ENCODE assay signal across 17 cellular contexts in the genomic region with DNA sequence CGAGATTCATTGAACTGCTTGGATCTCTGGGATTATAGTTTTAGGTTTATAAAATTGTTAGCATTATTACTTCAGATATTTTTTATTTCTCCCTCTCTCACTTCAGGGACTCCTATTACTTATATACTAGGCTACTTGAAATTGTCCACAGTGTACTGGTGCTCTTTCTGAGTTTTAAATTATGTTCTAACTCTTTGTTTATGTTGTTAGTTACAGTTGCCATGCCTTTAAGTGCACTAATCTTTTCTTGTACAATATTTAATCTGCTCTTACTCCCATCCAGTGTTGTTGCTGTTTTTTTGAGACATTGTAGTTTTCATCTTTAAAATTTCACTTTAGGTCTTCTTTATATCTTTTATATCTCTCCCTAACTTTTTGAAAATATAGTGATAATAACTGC. TPM values are rescaled to one million over a fixed set of nuclear protein-coding genes. Genes with fewer than 3 reads are reported as not detected.
DNase-seq lines count a peak whose midpoint lies in the region; ATAC-seq and TF ChIP-seq lines count a peak whose summit lies in the region.
"Had no signal": no experiment of that assay in that cellular context is flagged by ENCODE, and none has a peak within 500 bp of the region (broad histone marks: within the 10 kb centered on the region; RNA-seq: fewer than 3 reads in every experiment).

No MANE protein-coding gene starts in this region.

- no peaks in the 10 kb centered on the region for H3K27me3 ChIP-seq in left lung
- no peaks in the 10 kb centered on the region for H3K27me3 ChIP-seq in prostate gland (replicated peaks; ENCODE audit: insufficient read depth)

- DNase-seq in left ventricle myocardium superior: no peak
- DNase-seq in Right ventricle myocardium inferior (ENCODE audit: missing footprints): no peak
- DNase-seq in left lung: no peak
- DNase-seq in prostate gland (ENCODE audit: low spot score): no peak
- no peak for DNase-seq in stimulated activated naive B cell treated with anti-CD40 and anti-IgM and Interleukin-4, amounts not matched to agents 10 μg/mL and 1 μg/mL and 100 μg/mL, for 72 hours
- no peak for DNase-seq in activated naive CD4-positive, alpha-beta T cell treated with anti-CD3 and anti-CD28 coated beads for 36 hours
- DNase-seq: C1 segment of cervical spinal cord; Calu3; CD4-positive, alpha-beta T cell; DMS 273 treated with DMSO at 0.1 percent for 48 hours; DMS79 treated with DMSO at 0.1 percent for 48 hours; EL; GOT3; H9 had no signal

- peaks cover 6 to 7% of the 10 kb centered on the region in 2 donors for H3K36me3 Mint-ChIP-seq in stimulated activated naive B cell treated with anti-CD40 and anti-IgM and Interleukin-4, amounts not matched to agents 10 μg/mL and 1 μg/mL and 100 μg/mL, for 72 hours
- no peaks in the 10 kb centered on the region for H3K36me3 Mint-ChIP-seq in activated naive CD4-positive, alpha-beta T cell treated with anti-CD3 and anti-CD28 coated beads for 36 hours (ENCODE audit: low read depth)

- no peak overlapping the region for H3K4me3 Mint-ChIP-seq in stimulated activated naive B cell treated with anti-CD40 and anti-IgM and Interleukin-4, amounts not matched to agents 10 μg/mL and 1 μg/mL and 100 μg/mL, for 72 hours
- no peak overlapping the region for H3K4me3 Mint-ChIP-seq in activated naive CD4-positive, alpha-beta T cell treated with anti-CD3 and anti-CD28 coated beads for 36 hours
- H3K4me3 Mint-ChIP-seq: B cell; CD4-positive, alpha-beta T cell; H9 had no signal

- TF ChIP-seq POLR2A in prostate gland (IDR thresholded peaks at IDR 0.05): no peak

- H3K4me3 ChIP-seq in left lung: no peak overlapping the region
- H3K4me3 ChIP-seq in prostate gland: no peak overlapping the region

- WGBS in prostate gland: 38% methylated on average over 1 of the region's 1 CpG

- peak; percentile 28 for ATAC-seq in left ventricle myocardium superior
- ATAC-seq in Right ventricle myocardium inferior: no peak
- ATAC-seq in left lung: peak; percentile 85
- ATAC-seq in stimulated activated naive B cell treated with anti-CD40 and anti-IgM and Interleukin-4, amounts not matched to agents 10 μg/mL and 1 μg/mL and 100 μg/mL, for 72 hours (replicated peaks): no peak
- ATAC-seq in HG02763 (IDR thresholded peaks at IDR 0.05; ENCODE audit: unreplicated experiment): no peak
- ATAC-seq: HepG2 had no signal

- H3K9me3 ChIP-seq in left lung (peaks cover 0 to 6% of the 10 kb centered on the region in 2 donors), prostate gland (no peaks in the 10 kb centered on the region)

- H3K4me1 ChIP-seq in left lung: no peaks in the 10 kb centered on the region
- peaks cover 7% of the 10 kb centered on the region for H3K4me1 ChIP-seq in prostate gland (replicated peaks)

- H3K27me3 Mint-ChIP-seq in stimulated activated naive B cell treated with anti-CD40 and anti-IgM and Interleukin-4, amounts not matched to agents 10 μg/mL and 1 μg/mL and 100 μg/mL, for 72 hours: peaks cover 20 to 30% of the 10 kb centered on the region in 2 donors
- H3K27me3 Mint-ChIP-seq in activated naive CD4-positive, alpha-beta T cell treated with anti-CD3 and anti-CD28 coated beads for 36 hours (ENCODE audit: low read depth): peaks cover 14% of the 10 kb centered on the region

- intact Hi-C loops in left ventricle myocardium superior (cut with micrococcal nuclease) (no loop called here), Right ventricle myocardium inferior (cut with DNase I) (no loop called here), left lung (cut with DNase I) (no loop called here), prostate gland (cut with DNase I) (no loop called here)
- intact Hi-C loops in activated naive CD4-positive, alpha-beta T cell treated with anti-CD3 and anti-CD28 coated beads for 36 hours (cut with micrococcal nuclease): no loop called here

- no peaks in the 10 kb centered on the region for H3K4me1 Mint-ChIP-seq in stimulated activated naive B cell treated with anti-CD40 and anti-IgM and Interleukin-4, amounts not matched to agents 10 μg/mL and 1 μg/mL and 100 μg/mL, for 72 hours
- no peaks in the 10 kb centered on the region for H3K4me1 Mint-ChIP-seq in activated naive CD4-positive, alpha-beta T cell treated with anti-CD3 and anti-CD28 coated beads for 36 hours (ENCODE audit: low read depth)
- H3K4me1 Mint-ChIP-seq: B cell, H9 had no signal

- no peak overlapping the region for H3K27ac ChIP-seq in left lung
- peak overlapping the region; percentile 41 to 52 for H3K27ac ChIP-seq in prostate gland

- CTCF ChIA-PET in activated naive CD4-positive, alpha-beta T cell treated with anti-CD3 and anti-CD28 coated beads for 36 hours (lab: Charles Lee): interaction anchor here (0.6 kb wide), 1 partner anchor 310 kb away, joined by 5 read pairs; no protein-coding TSS in a partner anchor

- H3K36me3 ChIP-seq in left lung (no peaks in the 10 kb centered on the region), prostate gland (no peaks in the 10 kb centered on the region)

- TF ChIP-seq CTCF in left lung (IDR thresholded peaks at IDR 0.05) (no peak), prostate gland (IDR thresholded peaks at IDR 0.05) (no peak)

- H3K27ac Mint-ChIP-seq in stimulated activated naive B cell treated with anti-CD40 and anti-IgM and Interleukin-4, amounts not matched to agents 10 μg/mL and 1 μg/mL and 100 μg/mL, for 72 hours: no peak overlapping the region
- H3K27ac Mint-ChIP-seq in activated naive CD4-positive, alpha-beta T cell treated with anti-CD3 and anti-CD28 coated beads for 36 hours: no peak overlapping the region
- H3K27ac Mint-ChIP-seq: B cell; CD4-positive, alpha-beta T cell; H9 had no signal

- H3K9me3 Mint-ChIP-seq in stimulated activated naive B cell treated with anti-CD40 and anti-IgM and Interleukin-4, amounts not matched to agents 10 μg/mL and 1 μg/mL and 100 μg/mL, for 72 hours: peaks cover 6 to 8% of the 10 kb centered on the region in 2 donors
- peaks cover 6% of the 10 kb centered on the region for H3K9me3 Mint-ChIP-seq in activated naive CD4-positive, alpha-beta T cell treated with anti-CD3 and anti-CD28 coated beads for 36 hours

RNA-seq across cellular contexts. Expression of a gene that starts 13.1 kb away (rescaled TPM):
- total RNA-seq in left ventricle myocardium superior: not detected
- not detected for total RNA-seq in Right ventricle myocardium inferior
- total RNA-seq in left lung: 1 to 10 TPM in 1 of 2 donors, not detected in 1; 4.7 TPM
- 1 to 10 TPM; 1.9 to 9.0 TPM for total RNA-seq in prostate gland
- total RNA-seq in activated naive CD4-positive, alpha-beta T cell treated with anti-CD3 and anti-CD28 coated beads for 36 hours: not detected
- total RNA-seq: B cell, H9, HepG2 had no signal

Comparison
In these comparisons a context has a peak if more than half of its experiments do, and no peak if none do; other contexts are left out.
1. ATAC-seq: peak in left ventricle myocardium superior (single experiment) and left lung (single experiment); none in Right ventricle myocardium inferior (single experiment), stimulated activated naive B cell treated with anti-CD40 and anti-IgM and Interleukin-4, amounts not matched to agents 10 μg/mL and 1 μg/mL and 100 μg/mL, for 72 hours (0 of 2) and HG02763 (single experiment).
2. H3K27ac ChIP-seq: peak in prostate gland (2 of 2); none in left lung (0 of 2).